Comparison of ENCODE assay signal across 17 cellular contexts in the genomic region with DNA sequence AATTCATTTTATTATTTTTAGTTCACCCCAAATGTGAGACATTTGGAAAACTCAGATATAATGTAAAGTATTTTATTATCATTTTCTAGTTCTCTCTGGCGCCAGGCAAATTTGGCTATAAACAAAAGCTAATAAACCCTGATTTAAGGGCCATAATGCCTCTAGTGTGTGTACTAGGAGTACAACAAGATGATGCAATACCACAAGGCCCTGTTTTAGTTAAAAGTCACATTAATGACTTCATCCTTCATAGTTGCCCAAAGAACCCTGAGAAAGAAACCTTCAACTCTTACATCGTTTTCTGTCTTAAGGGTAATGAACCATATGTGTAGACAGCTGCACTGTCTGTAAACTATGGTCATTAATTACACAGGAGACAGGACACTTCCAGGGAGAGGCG.
DNase-seq lines count a peak whose midpoint lies in the region; ATAC-seq and TF ChIP-seq lines count a peak whose summit lies in the region.
"Had no signal": no experiment of that assay in that cellular context is flagged by ENCODE, and none has a peak within 500 bp of the region (broad histone marks: within the 10 kb centered on the region; RNA-seq: fewer than 3 reads in every experiment).

No MANE protein-coding gene starts in this region.

- H3K4me3 Mint-ChIP-seq in immature natural killer cell = no peak overlapping the region
- H3K4me3 Mint-ChIP-seq: HFFc6 had no signal

- TF ChIP-seq RAD21 in SK-N-SH (IDR thresholded peaks at IDR 0.05; ENCODE audit: low read length) = no peak

- no peak for TF ChIP-seq EP300 in SK-N-SH (IDR thresholded peaks at IDR 0.05; ENCODE audit: borderline replicate concordance in 1 of 2, low read depth in 1 of 2, low read length in 1 of 2)

- no peaks in the 10 kb centered on the region for H3F3A ChIP-seq in SK-N-SH (replicated peaks; ENCODE audit: insufficient read depth)

- CTCF ChIA-PET in SK-N-SH (lab: Yijun Ruan, JAX) (interaction anchor here (0.6 kb wide), 1 partner anchor 45 kb away, joined by 3 read pairs; no protein-coding TSS in a partner anchor), mammary epithelial cell (lab: Charles Lee; ENCODE audit: low non-redundant PET) (no interaction called here)

- no peaks in the 10 kb centered on the region for H3K79me2 ChIP-seq in SK-N-SH (ENCODE audit: insufficient read depth)
- no peaks in the 10 kb centered on the region for H3K79me2 ChIP-seq in mammary epithelial cell (ENCODE audit: insufficient read depth, low read length)

- no peak overlapping the region for H2AFZ ChIP-seq in SK-N-SH (ENCODE audit: low read depth)
- H2AFZ ChIP-seq in mammary epithelial cell (ENCODE audit: low read depth, low read length) = no peak overlapping the region

- peaks cover 0 to 7% (median 3%) of the 10 kb centered on the region in 6 donors for H3K9me3 Mint-ChIP-seq in immature natural killer cell

- no peaks in the 10 kb centered on the region for H3K36me3 Mint-ChIP-seq in immature natural killer cell

- POLR2A ChIA-PET in SK-N-SH (lab: Yijun Ruan, JAX) = no interaction called here

- BruUV-seq in mammary epithelial cell (replicated peaks; lab: Mats Ljungman, UMichigan) = no TSS peak

- H3K4me1 Mint-ChIP-seq in immature natural killer cell = no peaks in the 10 kb centered on the region

- peak; percentile 43 for DNase-seq in NCI-H82 (lab: John Stamatoyannopoulos, UW)
- no peak for DNase-seq in NCI-H82 treated with DMSO at 0.1 percent for 48 hours (lab: John Stamatoyannopoulos, UW; ENCODE audit: unreplicated experiment)
- DNase-seq in WERI-Rb-1 = no peak
- peak; percentile 1 for DNase-seq in kidney tubule cell (ENCODE audit: low spot score)
- no peak for DNase-seq in SK-N-SH
- DNase-seq in immature natural killer cell = no peak
- no peak for DNase-seq in mammary epithelial cell
- DNase-seq: DMS153, GOT3, HFFc6, Kasumi-1, NCI-H1930, NCI-H526, PC-9 had no signal

- no peak overlapping the region for H3K27ac Mint-ChIP-seq in immature natural killer cell
- H3K27ac Mint-ChIP-seq: HFFc6 had no signal

- WGBS in SK-N-SH (ENCODE audit: low lambda C conversion rate) = 34% methylated on average over 3 of the region's 3 CpGs
- 66% methylated on average over 3 of the region's 3 CpGs for WGBS in mammary epithelial cell (ENCODE audit: low coverage, missing lambda C conversion rate)

- H3K36me3 ChIP-seq in WERI-Rb-1 = no peaks in the 10 kb centered on the region
- H3K36me3 ChIP-seq in SK-N-SH (replicated peaks in 1 of 2; ENCODE audit: control insufficient read depth in 1 of 2, insufficient read depth in 2 of 2, low read length in 1 of 2) = no peaks in the 10 kb centered on the region
- H3K36me3 ChIP-seq in mammary epithelial cell (ENCODE audit: insufficient read depth, low read length) = no peaks in the 10 kb centered on the region
- H3K36me3 ChIP-seq: BLaER1 had no signal

- peak overlapping the region; percentile 49 for H3K27ac ChIP-seq in WERI-Rb-1
- H3K27ac ChIP-seq in SK-N-SH (ENCODE audit: low read depth in 2 of 2, low read length in 1 of 2) = no peak overlapping the region
- H3K27ac ChIP-seq in mammary epithelial cell (ENCODE audit: insufficient read depth, low read depth, low read length) = no peak overlapping the region
- H3K27ac ChIP-seq: 22Rv1, BLaER1, PC-9 had no signal

- no peak for TF ChIP-seq CTCF in WERI-Rb-1 (IDR thresholded peaks at IDR 0.05; ENCODE audit: low read depth, low read length)
- no peak for TF ChIP-seq CTCF in SK-N-SH (IDR thresholded peaks at IDR 0.05)
- no peak for TF ChIP-seq CTCF in mammary epithelial cell (conservative IDR thresholded peaks at IDR 0.05 in 1 of 2, IDR thresholded peaks at IDR 0.05 in 1 of 2; ENCODE audit: extremely low read depth in 1 of 2, insufficient read depth in 1 of 2, low read depth in 1 of 2, low read length in 2 of 2)

- in situ Hi-C loops in mammary epithelial cell (cut with MboI; ENCODE audit: low sequenced_read_pairs in 2 of 2) = no loop called here

- H3K27me3 ChIP-seq in WERI-Rb-1 (ENCODE audit: insufficient read depth, low read depth, severe bottlenecking) = no peaks in the 10 kb centered on the region
- no peaks in the 10 kb centered on the region for H3K27me3 ChIP-seq in SK-N-SH (ENCODE audit: insufficient read depth)
- H3K27me3 ChIP-seq in mammary epithelial cell (ENCODE audit: insufficient read depth, low read length) = no peaks in the 10 kb centered on the region
- H3K27me3 ChIP-seq: BLaER1 had no signal

- H3K9me3 ChIP-seq in WERI-Rb-1 (ENCODE audit: severe bottlenecking) (no peaks in the 10 kb centered on the region), SK-N-SH (no peaks in the 10 kb centered on the region), mammary epithelial cell (replicated peaks; ENCODE audit: insufficient read depth, low read length) (no peaks in the 10 kb centered on the region)
- H3K9me3 ChIP-seq: BLaER1 had no signal

- dilution Hi-C loops in mammary epithelial cell (cut with HindIII; ENCODE audit: low sequenced_read_pairs) = no loop called here

- H3K9ac ChIP-seq in SK-N-SH (no peak overlapping the region), mammary epithelial cell (ENCODE audit: insufficient read depth, low read length) (no peak overlapping the region)
- H3K9ac ChIP-seq: BLaER1 had no signal

- H4K20me1 ChIP-seq in SK-N-SH (ENCODE audit: insufficient read depth) (no peaks in the 10 kb centered on the region), mammary epithelial cell (ENCODE audit: insufficient read depth, low read length) (no peaks in the 10 kb centered on the region)
- H4K20me1 ChIP-seq: BLaER1 had no signal

- no peaks in the 10 kb centered on the region for H3K9me2 ChIP-seq in SK-N-SH

- peaks cover 0 to 10% of the 10 kb centered on the region in 2 experiments; a peak in 1 of 4 replicates for H3K4me1 ChIP-seq in SK-N-SH (ENCODE audit: control insufficient read depth in 1 of 2, insufficient read depth in 2 of 2, low read depth in 1 of 2, low read length in 1 of 2)
- no peaks in the 10 kb centered on the region for H3K4me1 ChIP-seq in mammary epithelial cell (ENCODE audit: insufficient read depth, low read length)
- H3K4me1 ChIP-seq: BLaER1 had no signal

- H3K4me2 ChIP-seq in SK-N-SH (no peak overlapping the region), mammary epithelial cell (ENCODE audit: insufficient read depth, low read depth, low read length) (no peak overlapping the region)
- H3K4me2 ChIP-seq: BLaER1, PC-9 had no signal

- ATAC-seq in HG02870 (IDR thresholded peaks at IDR 0.05; ENCODE audit: unreplicated experiment) = no peak

- H3K4me3 ChIP-seq in WERI-Rb-1 (ENCODE audit: low read depth, low read length) = no peak overlapping the region
- no peak overlapping the region for H3K4me3 ChIP-seq in SK-N-SH (ENCODE audit: low read depth in 2 of 2, low read length in 1 of 2)
- H3K4me3 ChIP-seq in mammary epithelial cell (replicated peaks in 1 of 3; ENCODE audit: insufficient read depth in 1 of 3, low read depth in 2 of 3, low read length in 3 of 3) = no peak overlapping the region
- H3K4me3 ChIP-seq: BLaER1, PC-9 had no signal

- H3K27me3 Mint-ChIP-seq in immature natural killer cell (ENCODE audit: low read depth in 3 of 3) = peaks cover 0 to 2% (median 1%) of the 10 kb centered on the region in 3 donors

- intact Hi-C loops in mammary epithelial cell (cut with micrococcal nuclease) = no loop called here

TF ChIP-seq in SK-N-SH, 30 proteins besides CTCF, POLR2A, EP300 and RAD21:
- TF ChIP-seq FOXM1 (IDR thresholded peaks at IDR 0.05; ENCODE audit: low read depth) (no peak), TEAD4 (IDR thresholded peaks at IDR 0.05; ENCODE audit: borderline replicate concordance, insufficient read depth) (no peak), JUND (IDR thresholded peaks at IDR 0.05) (no peak), TAF1 (IDR thresholded peaks at IDR 0.05; ENCODE audit: borderline replicate concordance, low read depth, low read length) (no peak), FOXJ3 (CRISPR knock-in tag; IDR thresholded peaks at IDR 0.05) (no peak), GATA2 (CRISPR knock-in tag; IDR thresholded peaks at IDR 0.05) (no peak), GABPA (IDR thresholded peaks at IDR 0.05; ENCODE audit: low read depth) (no peak), EZH2phosphoT487 (IDR thresholded peaks at IDR 0.05; ENCODE audit: borderline replicate concordance, low read depth) (no peak), NFIC (IDR thresholded peaks at IDR 0.05; ENCODE audit: borderline replicate concordance) (no peak), FOSL2 (IDR thresholded peaks at IDR 0.05; ENCODE audit: borderline replicate concordance, low read depth) (no peak), TCF12 (IDR thresholded peaks at IDR 0.05) (no peak)
- TF ChIP-seq, protein P1, sequence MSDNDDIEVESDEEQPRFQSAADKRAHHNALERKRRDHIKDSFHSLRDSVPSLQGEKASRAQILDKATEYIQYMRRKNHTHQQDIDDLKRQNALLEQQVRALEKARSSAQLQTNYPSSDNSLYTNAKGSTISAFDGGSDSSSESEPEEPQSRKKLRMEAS (IDR thresholded peaks at IDR 0.05; ENCODE audit: low read depth) = no peak
- TF ChIP-seq, protein P2, sequence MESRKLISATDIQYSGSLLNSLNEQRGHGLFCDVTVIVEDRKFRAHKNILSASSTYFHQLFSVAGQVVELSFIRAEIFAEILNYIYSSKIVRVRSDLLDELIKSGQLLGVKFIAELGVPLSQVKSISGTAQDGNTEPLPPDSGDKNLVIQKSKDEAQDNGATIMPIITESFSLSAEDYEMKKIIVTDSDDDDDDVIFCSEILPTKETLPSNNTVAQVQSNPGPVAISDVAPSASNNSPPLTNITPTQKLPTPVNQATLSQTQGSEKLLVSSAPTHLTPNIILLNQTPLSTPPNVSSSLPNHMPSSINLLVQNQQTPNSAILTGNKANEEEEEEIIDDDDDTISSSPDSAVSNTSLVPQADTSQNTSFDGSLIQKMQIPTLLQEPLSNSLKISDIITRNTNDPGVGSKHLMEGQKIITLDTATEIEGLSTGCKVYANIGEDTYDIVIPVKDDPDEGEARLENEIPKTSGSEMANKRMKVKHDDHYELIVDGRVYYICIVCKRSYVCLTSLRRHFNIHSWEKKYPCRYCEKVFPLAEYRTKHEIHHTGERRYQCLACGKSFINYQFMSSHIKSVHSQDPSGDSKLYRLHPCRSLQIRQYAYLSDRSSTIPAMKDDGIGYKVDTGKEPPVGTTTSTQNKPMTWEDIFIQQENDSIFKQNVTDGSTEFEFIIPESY (IDR thresholded peaks at IDR 0.05; ENCODE audit: borderline replicate concordance, low read depth) = no peak
- TF ChIP-seq, protein P3, sequence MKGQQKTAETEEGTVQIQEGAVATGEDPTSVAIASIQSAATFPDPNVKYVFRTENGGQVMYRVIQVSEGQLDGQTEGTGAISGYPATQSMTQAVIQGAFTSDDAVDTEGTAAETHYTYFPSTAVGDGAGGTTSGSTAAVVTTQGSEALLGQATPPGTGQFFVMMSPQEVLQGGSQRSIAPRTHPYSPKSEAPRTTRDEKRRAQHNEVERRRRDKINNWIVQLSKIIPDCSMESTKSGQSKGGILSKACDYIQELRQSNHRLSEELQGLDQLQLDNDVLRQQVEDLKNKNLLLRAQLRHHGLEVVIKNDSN (IDR thresholded peaks at IDR 0.05; ENCODE audit: borderline replicate concordance, low read depth) = no peak

Comparison
In these comparisons a context has a peak if more than half of its experiments do, and no peak if none do; other contexts are left out.
1. DNase-seq: peak in NCI-H82 (single experiment) and kidney tubule cell (single experiment); none in NCI-H82 treated with DMSO at 0.1 percent for 48 hours (single experiment), WERI-Rb-1 (single experiment), SK-N-SH (single experiment), immature natural killer cell (0 of 3) and mammary epithelial cell (single experiment).